ENCODE assay signal across 28 cellular contexts in genomic region chr3:99388736-99389135, GRCh38.
"Had no signal": no experiment of that assay in that cellular context is flagged by ENCODE, and none has a peak within 500 bp of the region (broad histone marks: within the 10 kb centered on the region; RNA-seq: fewer than 3 reads in every experiment).

No MANE protein-coding gene starts in this region.

- H3K4me3 ChIP-seq: adrenal gland, MG63, SJCRH30, SK-N-MC had no signal

- DNase-seq: activated CD4-positive, alpha-beta T cell treated with anti-CD3 and anti-CD28 coated beads for 1 hour; activated CD4-positive, alpha-beta T cell treated with anti-CD3 and anti-CD28 coated beads for 48 hours; activated CD4-positive, CD25-positive, alpha-beta regulatory T cell; activated CD8-positive, alpha-beta T cell treated with anti-CD3 and anti-CD28 coated beads, Interleukin-2, amount 10 ng/mL, durations not matched to agents 7 days and 5 days; activated gamma-delta T cell treated with Interleukin-2 at 50 U/mL for 16 hours; activated naive CD4-positive, alpha-beta T cell treated with anti-CD3 and anti-CD28 coated beads for 36 hours; activated T-cell treated with anti-CD3 and anti-CD28 coated beads for 4 hours; activated T-cell treated with anti-CD3 and anti-CD28 coated beads, Interleukin-2, amount 50 U/mL, for 4 hours; adrenal gland; brain microvascular endothelial cell; central memory CD4-positive, alpha-beta T cell; Karpas-422; MG63; NCI-H1048; NCI-H1105 treated with DMSO at 0.1 percent for 48 hours; NCI-H1436; NCI-H1694; NCI-H1930; NCI-H2081 treated with DMSO at 0.1 percent for 48 hours; NCI-H345; NCI-H524 treated with DMSO at 0.1 percent for 48 hours; SHP77; SJCRH30; T1000; WERI-Rb-1 had no signal

- H3K27me3 ChIP-seq: adrenal gland, brain microvascular endothelial cell, MG63, SJCRH30 had no signal

- H3K36me3 ChIP-seq: adrenal gland, brain microvascular endothelial cell, MG63, SJCRH30, WERI-Rb-1 had no signal

- H3K4me1 ChIP-seq: adrenal gland, SJCRH30 had no signal

- ATAC-seq: activated CD8-positive, alpha-beta T cell treated with anti-CD3 and anti-CD28 coated beads, Interleukin-2, amount 10 ng/mL, durations not matched to agents 7 days and 5 days; activated naive CD4-positive, alpha-beta T cell treated with anti-CD3 and anti-CD28 coated beads, Interleukin-2, amount 50 U/mL, for 72 hours; activated T-cell treated with anti-CD3 and anti-CD28 coated beads, Interleukin-2, amount 50 U/mL, for 4 hours; Panc1 had no signal

- H3K9me3 ChIP-seq: adrenal gland, MG63, SJCRH30 had no signal

- H3K27ac ChIP-seq: adrenal gland, brain microvascular endothelial cell, SJCRH30, SK-N-MC, WERI-Rb-1 had no signal
